28 cellular contexts compared by ENCODE assay signal in genomic region chr6:168724033-168724432, GRCh38.
"Had no signal": no experiment of that assay in that cellular context is flagged by ENCODE, and none has a peak within 500 bp of the region (broad histone marks: within the 10 kb centered on the region; RNA-seq: fewer than 3 reads in every experiment).

No MANE protein-coding gene starts in this region.

- H3K4me1 ChIP-seq: ascending aorta, breast epithelium, heart left ventricle had no signal

- H3K9me3 ChIP-seq: ascending aorta had no signal

- H3K27ac ChIP-seq: ascending aorta, breast epithelium, epithelial cell of prostate, heart left ventricle, WERI-Rb-1 had no signal

- H3K27me3 ChIP-seq: ascending aorta, breast epithelium, heart left ventricle had no signal

- H3K4me3 ChIP-seq: ascending aorta, breast epithelium, heart left ventricle had no signal

- H3K36me3 ChIP-seq: ascending aorta, breast epithelium, heart left ventricle, WERI-Rb-1 had no signal

- FAIRE-seq: endothelial cell of umbilical vein, frontal cortex had no signal

- DNase-seq: activated B cell treated with CpG ODN at 0.5 μM for 24 hours; activated CD4-positive, alpha-beta T cell treated with anti-CD3 and anti-CD28 coated beads for 48 hours; activated CD4-positive, alpha-beta T cell treated with anti-CD3 and anti-CD28 coated beads, Interleukin-2, amount 50 U/mL, for 1 hour; activated CD4-positive, alpha-beta T cell treated with anti-CD3 and anti-CD28 coated beads, Interleukin-2, amount 50 U/mL, for 48 hours; activated CD8-positive, alpha-beta memory T cell treated with anti-CD3 and anti-CD28 coated beads, Interleukin-2, amount 10 ng/mL, durations not matched to agents 7 days and 5 days; activated CD8-positive, alpha-beta memory T cell treated with anti-CD3 and anti-CD28 coated beads, Interleukin-2, amount 50 U/mL, for 4 hours; activated CD8-positive, alpha-beta T cell treated with anti-CD3 and anti-CD28 coated beads for 36 hours; activated effector memory CD4-positive, alpha-beta T cell treated with anti-CD3 and anti-CD28 coated beads, Interleukin-2, amount 50 U/mL, for 16 hours; activated naive CD4-positive, alpha-beta T cell treated with anti-CD3 and anti-CD28 coated beads, Interleukin-2, amount 10 ng/mL, durations not matched to agents 7 days and 5 days; activated naive CD8-positive, alpha-beta T cell treated with anti-CD3 and anti-CD28 coated beads, Interleukin-2, amount 10 ng/mL, durations not matched to agents 7 days and 5 days; activated T-cell treated with anti-CD3 and anti-CD28 coated beads, Interleukin-2, amount 50 U/mL, for 1 hour; activated T-cell treated with anti-CD3 and anti-CD28 coated beads, Interleukin-2, amount 50 U/mL, for 48 hours; cortex of kidney; dermis blood vessel endothelial cell; effector CD4-positive, alpha-beta T cell; effector memory CD8-positive, alpha-beta T cell; foreskin fibroblast; glutamatergic neuron; heart left ventricle; SW 1271; T-cell; T1000; WERI-Rb-1 had no signal
